ENCODE assay signal across 16 cellular contexts in genomic region chr17:75188614-75189013, GRCh38.
"Had no signal": no experiment of that assay in that cellular context is flagged by ENCODE, and none has a peak within 500 bp of the region (broad histone marks: within the 10 kb centered on the region; RNA-seq: fewer than 3 reads in every experiment).

No MANE protein-coding gene starts in this region.

- H3K4me2 ChIP-seq: hepatocyte had no signal

- H3K9me3 ChIP-seq: esophagus squamous epithelium, neutrophil, pancreas, right lobe of liver, thyroid gland had no signal

- H3K27ac Mint-ChIP-seq: activated naive CD4-positive, alpha-beta T cell treated with anti-CD3 and anti-CD28 coated beads, Interleukin-2, amount 50 U/mL, for 24 hours; WTC11 had no signal

- H3K27me3 Mint-ChIP-seq: activated naive CD4-positive, alpha-beta T cell treated with anti-CD3 and anti-CD28 coated beads, Interleukin-2, amount 50 U/mL, for 24 hours; naive thymus-derived CD8-positive, alpha-beta T cell had no signal

- H3K4me3 ChIP-seq: cardiac muscle cell, esophagus squamous epithelium, hepatocyte, pancreas, right lobe of liver, thyroid gland had no signal

- ATAC-seq: WTC11 had no signal

- H3K4me3 Mint-ChIP-seq: activated naive CD4-positive, alpha-beta T cell treated with anti-CD3 and anti-CD28 coated beads, Interleukin-2, amount 50 U/mL, for 24 hours; naive thymus-derived CD8-positive, alpha-beta T cell; WTC11 had no signal

- DNase-seq: activated CD4-positive, alpha-beta T cell treated with anti-CD3 and anti-CD28 coated beads for 4 hours; activated effector memory CD4-positive, alpha-beta T cell treated with Interleukin-2 at 50 U/mL for 16 hours; effector memory CD4-positive, alpha-beta T cell; esophagus squamous epithelium; naive thymus-derived CD8-positive, alpha-beta T cell; pancreas; stimulated activated CD4-positive, alpha-beta T cell treated with anti-CD3 and anti-CD28 coated beads, Interleukin-4, amount 100 ng/mL, for 4 hours; stimulated activated naive CD4-positive, alpha-beta T cell treated with Interleukin-2 at 50 U/mL for 16 hours; thyroid gland had no signal

- H2AFZ ChIP-seq: hepatocyte had no signal

- FAIRE-seq: pancreas, small intestine had no signal

- H3K27me3 ChIP-seq: cardiac muscle cell, esophagus squamous epithelium, hepatocyte, neutrophil, pancreas, right lobe of liver, thyroid gland had no signal

- H3K36me3 ChIP-seq: cardiac muscle cell, esophagus squamous epithelium, neutrophil, pancreas, right lobe of liver, thyroid gland had no signal

- H3K27ac ChIP-seq: cardiac muscle cell, hepatocyte, neutrophil, pancreas, right lobe of liver, thyroid gland had no signal

- H3K9me3 Mint-ChIP-seq: activated naive CD4-positive, alpha-beta T cell treated with anti-CD3 and anti-CD28 coated beads, Interleukin-2, amount 50 U/mL, for 24 hours; naive thymus-derived CD8-positive, alpha-beta T cell; WTC11 had no signal

- H3K36me3 Mint-ChIP-seq: activated naive CD4-positive, alpha-beta T cell treated with anti-CD3 and anti-CD28 coated beads, Interleukin-2, amount 50 U/mL, for 24 hours; naive thymus-derived CD8-positive, alpha-beta T cell; WTC11 had no signal

- H3K4me1 ChIP-seq: pancreas, right lobe of liver, thyroid gland had no signal
